ENCODE assay signal across 9 cellular contexts in genomic region chr6:142300758-142301251, GRCh38. TPM values are rescaled to one million over a fixed set of nuclear protein-coding genes. Genes with fewer than 3 reads are reported as not detected.
DNase-seq lines count a peak whose midpoint lies in the region; ATAC-seq lines count a peak whose summit lies in the region.
"Had no signal": no experiment of that assay in that cellular context is flagged by ENCODE, and none has a peak within 500 bp of the region (broad histone marks: within the 10 kb centered on the region; RNA-seq: fewer than 3 reads in every experiment).

No MANE protein-coding gene starts in this region.

- H3K4me3 Mint-ChIP-seq in activated T-helper 17 cell treated with anti-CD3 and anti-CD28 coated beads, Interleukin-2, amount 50 U/mL, for 72 hours, result peak overlapping the region; percentile 59
- peak overlapping the region; percentile 88 to 92 for H3K4me3 Mint-ChIP-seq in stimulated activated naive B cell treated with anti-CD40 and anti-IgM and Interleukin-4, amounts not matched to agents 10 μg/mL and 1 μg/mL and 100 μg/mL, for 72 hours

- DNase-seq in NCI-H345 (lab: John Stamatoyannopoulos, UW) (peak; percentile 26), NCI-H345 treated with DMSO at 0.1 percent for 48 hours (lab: John Stamatoyannopoulos, UW; ENCODE audit: unreplicated experiment) (no peak), iPS-NIHi7 (ENCODE audit: extremely low spot score) (peak; percentile 36), DMS114 treated with DMSO at 0.1 percent for 48 hours (lab: John Stamatoyannopoulos, UW; ENCODE audit: unreplicated experiment) (no peak), GM19240 (ENCODE audit: insufficient read length, low spot score) (no peak)
- DNase-seq in stimulated activated naive B cell treated with anti-CD40 and anti-IgM and Interleukin-4, amounts not matched to agents 10 μg/mL and 1 μg/mL and 100 μg/mL, for 72 hours, result no peak
- DNase-seq: CD4-positive, CD25-positive, alpha-beta regulatory T cell had no signal

- H3K27me3 Mint-ChIP-seq in activated T-helper 17 cell treated with anti-CD3 and anti-CD28 coated beads, Interleukin-2, amount 50 U/mL, for 72 hours, result peaks cover 25% of the 10 kb centered on the region
- peaks cover 24 to 28% of the 10 kb centered on the region in 2 donors for H3K27me3 Mint-ChIP-seq in stimulated activated naive B cell treated with anti-CD40 and anti-IgM and Interleukin-4, amounts not matched to agents 10 μg/mL and 1 μg/mL and 100 μg/mL, for 72 hours

- no peaks in the 10 kb centered on the region for H3K36me3 Mint-ChIP-seq in activated T-helper 17 cell treated with anti-CD3 and anti-CD28 coated beads, Interleukin-2, amount 50 U/mL, for 72 hours (ENCODE audit: low read depth)
- no peaks in the 10 kb centered on the region for H3K36me3 Mint-ChIP-seq in stimulated activated naive B cell treated with anti-CD40 and anti-IgM and Interleukin-4, amounts not matched to agents 10 μg/mL and 1 μg/mL and 100 μg/mL, for 72 hours
- H3K36me3 Mint-ChIP-seq: CD4-positive, CD25-positive, alpha-beta regulatory T cell had no signal

- no peaks in the 10 kb centered on the region for H3K4me1 Mint-ChIP-seq in activated T-helper 17 cell treated with anti-CD3 and anti-CD28 coated beads, Interleukin-2, amount 50 U/mL, for 72 hours
- peaks cover 11 to 19% of the 10 kb centered on the region in 2 donors for H3K4me1 Mint-ChIP-seq in stimulated activated naive B cell treated with anti-CD40 and anti-IgM and Interleukin-4, amounts not matched to agents 10 μg/mL and 1 μg/mL and 100 μg/mL, for 72 hours

- H3K9me3 Mint-ChIP-seq in activated T-helper 17 cell treated with anti-CD3 and anti-CD28 coated beads, Interleukin-2, amount 50 U/mL, for 72 hours, result no peaks in the 10 kb centered on the region
- H3K9me3 Mint-ChIP-seq in stimulated activated naive B cell treated with anti-CD40 and anti-IgM and Interleukin-4, amounts not matched to agents 10 μg/mL and 1 μg/mL and 100 μg/mL, for 72 hours, result no peaks in the 10 kb centered on the region

- H3K27ac Mint-ChIP-seq in activated T-helper 17 cell treated with anti-CD3 and anti-CD28 coated beads, Interleukin-2, amount 50 U/mL, for 72 hours, result no peak overlapping the region
- H3K27ac Mint-ChIP-seq in stimulated activated naive B cell treated with anti-CD40 and anti-IgM and Interleukin-4, amounts not matched to agents 10 μg/mL and 1 μg/mL and 100 μg/mL, for 72 hours, result no peak overlapping the region
- H3K27ac Mint-ChIP-seq: CD4-positive, CD25-positive, alpha-beta regulatory T cell had no signal

- no peak for ATAC-seq in activated T-helper 17 cell treated with anti-CD3 and anti-CD28 coated beads, Interleukin-2, amount 50 U/mL, for 72 hours (replicated peaks)
- no peak for ATAC-seq in stimulated activated naive B cell treated with anti-CD40 and anti-IgM and Interleukin-4, amounts not matched to agents 10 μg/mL and 1 μg/mL and 100 μg/mL, for 72 hours (replicated peaks)
- no peak for ATAC-seq in GM21381 (IDR thresholded peaks at IDR 0.05; ENCODE audit: unreplicated experiment)

RNA-seq across cellular contexts. Expression of gene ADGRG6, which starts 1.0 kb away (rescaled TPM):
- under 1 TPM in 1 of 2 donors, not detected in 1; 0.11 TPM for total RNA-seq in activated T-helper 17 cell treated with anti-CD3 and anti-CD28 coated beads, Interleukin-2, amount 50 U/mL, for 72 hours

Comparison
In these comparisons a context has a peak if more than half of its experiments do, and no peak if none do; other contexts are left out.
1. DNase-seq: peak in NCI-H345 (single experiment) and iPS-NIHi7 (single experiment); none in NCI-H345 treated with DMSO at 0.1 percent for 48 hours (single experiment), stimulated activated naive B cell treated with anti-CD40 and anti-IgM and Interleukin-4, amounts not matched to agents 10 μg/mL and 1 μg/mL and 100 μg/mL, for 72 hours (single experiment), DMS114 treated with DMSO at 0.1 percent for 48 hours (single experiment) and GM19240 (single experiment).